21 cellular contexts compared by ENCODE assay signal in genomic region chr1:31600641-31601040, GRCh38. TPM values are rescaled to one million over a fixed set of nuclear protein-coding genes. Genes with fewer than 3 reads are reported as not detected.
"Had no signal": no experiment of that assay in that cellular context is flagged by ENCODE, and none has a peak within 500 bp of the region (broad histone marks: within the 10 kb centered on the region; RNA-seq: fewer than 3 reads in every experiment).

No MANE protein-coding gene starts in this region.

- H3K4me1 ChIP-seq: SJSA1 had no signal

- FAIRE-seq: RCC 7860 had no signal

- H3K4me3 ChIP-seq: MG63, SJSA1, SK-N-MC had no signal

- H3K9me3 ChIP-seq: MG63, SJSA1 had no signal

- H3K36me3 ChIP-seq: MG63, SJSA1 had no signal

- H3K27me3 ChIP-seq: MG63, SJSA1 had no signal

- DNase-seq: Karpas-422, KG1, MG63, NCI-H1092 treated with DMSO at 0.1 percent for 48 hours, NCI-H1436, NCI-H187, NCI-H2029, NCI-H2081 treated with DMSO at 0.1 percent for 48 hours, NCI-H2171 treated with DMSO at 0.1 percent for 48 hours, NCI-H345, NCI-H446 treated with DMSO at 0.1 percent for 48 hours, NCI-H510A treated with DMSO at 0.1 percent for 48 hours, NCI-H526, NCI-H748 treated with DMSO at 0.1 percent for 48 hours, Right ventricle myocardium superior, RPMI8226, SIG-M5 had no signal

- H3K27ac ChIP-seq: SJSA1, SK-N-MC had no signal

RNA-seq across cellular contexts. Expression of gene HCRTR1, which starts 16.8 kb away (rescaled TPM):
- total RNA-seq: HT-29, SJSA1 had no signal
